In genomic region chr5:62309107-62309506, GRCh38 we compare ENCODE assay signal across 15 cellular contexts. TPM values are rescaled to one million over a fixed set of nuclear protein-coding genes. Genes with fewer than 3 reads are reported as not detected.
DNase-seq lines count a peak whose midpoint lies in the region; ATAC-seq and TF ChIP-seq lines count a peak whose summit lies in the region.
"Had no signal": no experiment of that assay in that cellular context is flagged by ENCODE, and none has a peak within 500 bp of the region (broad histone marks: within the 10 kb centered on the region; RNA-seq: fewer than 3 reads in every experiment).

No MANE protein-coding gene starts in this region.

- no TSS peak for BruUV-seq in OCI-LY7 (replicated peaks; lab: Mats Ljungman, UMichigan)

- peak overlapping the region; percentile 36 for H3K27ac Mint-ChIP-seq in stimulated activated naive CD8-positive, alpha-beta T cell treated with anti-CD3 and anti-CD28 coated beads, Interleukin-15, Interleukin-2, amounts not matched to agents 100 ng/mL and 50 ng/mL, for 24 hours
- H3K27ac Mint-ChIP-seq in brain = peak overlapping the region in 2 of 5 experiments; percentile 45 to 79

- peak overlapping the region; percentile 17; the same call in 1 of the 2 replicates for H3K4me2 ChIP-seq in OCI-LY7 (ENCODE audit: low read length)

- H3K4me3 ChIP-seq in OCI-LY7 (ENCODE audit: low read depth, low read length, poor library complexity, severe bottlenecking) (no peak overlapping the region), body of pancreas (no peak overlapping the region)
- H3K4me3 ChIP-seq: gastrocnemius medialis, lung, prostate gland had no signal

- no peaks in the 10 kb centered on the region for H3K9me2 ChIP-seq in OCI-LY7 (ENCODE audit: insufficient read depth, low read length)

- no peak for TF ChIP-seq POLR2A in body of pancreas (IDR thresholded peaks at IDR 0.05)

- H2AFZ ChIP-seq in OCI-LY7 (ENCODE audit: low read length) = no peak overlapping the region

- CTCF ChIA-PET in OCI-LY7 (lab: Charles Lee; ENCODE audit: unreplicated experiment) = interaction anchor here (0.8 kb wide), 1 partner anchor 49 kb away, joined by 3 read pairs; no protein-coding TSS in a partner anchor

- WGBS in body of pancreas, 2 donors = 82 to 86% methylated on average over 4 of the region's 4 CpGs

- H3K79me2 ChIP-seq in OCI-LY7 (ENCODE audit: insufficient read depth, low read depth, low read length) = peaks cover 79% of the 10 kb centered on the region

- peaks cover 42% of the 10 kb centered on the region for H3K4me1 ChIP-seq in OCI-LY7 (ENCODE audit: insufficient read depth, low read length, poor library complexity, severe bottlenecking)
- H3K4me1 ChIP-seq in body of pancreas = peaks cover 47% of the 10 kb centered on the region
- H3K4me1 ChIP-seq: prostate gland had no signal

- H3K9me3 ChIP-seq in OCI-LY7 (ENCODE audit: low read length) = no peaks in the 10 kb centered on the region
- no peaks in the 10 kb centered on the region for H3K9me3 ChIP-seq in body of pancreas
- H3K9me3 ChIP-seq: gastrocnemius medialis, prostate gland had no signal

- TF ChIP-seq CTCF in OCI-LY7 (conservative IDR thresholded peaks at IDR 0.05; ENCODE audit: low read length) (no peak), brain (conservative IDR thresholded peaks at IDR 0.05) (no peak), body of pancreas (IDR thresholded peaks at IDR 0.05) (no peak)

- intact Hi-C loops in OCI-LY7 (cut with micrococcal nuclease; ENCODE audit: unreplicated experiment) (loop anchor here (5.0 kb wide), 1 partner anchor 43 kb away; no protein-coding TSS in a partner anchor), body of pancreas (cut with DNase I) (no loop called here)

- peaks cover 52% of the 10 kb centered on the region for H4K20me1 ChIP-seq in OCI-LY7 (ENCODE audit: insufficient read depth, low read length)

- no peaks in the 10 kb centered on the region for H3K27me3 Mint-ChIP-seq in stimulated activated naive CD8-positive, alpha-beta T cell treated with anti-CD3 and anti-CD28 coated beads, Interleukin-15, Interleukin-2, amounts not matched to agents 100 ng/mL and 50 ng/mL, for 24 hours
- peaks cover 7% of the 10 kb centered on the region for H3K27me3 Mint-ChIP-seq in brain
- H3K27me3 Mint-ChIP-seq: naive B cell had no signal

- H3K36me3 Mint-ChIP-seq in stimulated activated naive CD8-positive, alpha-beta T cell treated with anti-CD3 and anti-CD28 coated beads, Interleukin-15, Interleukin-2, amounts not matched to agents 100 ng/mL and 50 ng/mL, for 24 hours (ENCODE audit: low read depth) = peaks cover 52% of the 10 kb centered on the region
- H3K36me3 Mint-ChIP-seq in brain = peaks cover 27% of the 10 kb centered on the region

- DNase-seq in stimulated activated naive CD8-positive, alpha-beta T cell treated with anti-CD3 and anti-CD28 coated beads, Interleukin-15, Interleukin-2, amounts not matched to agents 100 U/mL and 50 U/mL, for 24 hours = no peak
- no peak for DNase-seq in OCI-LY7 (ENCODE audit: low spot score)
- no peak for DNase-seq in body of pancreas
- no peak for DNase-seq in NCI-H146 (lab: John Stamatoyannopoulos, UW)
- DNase-seq: DMS153; gastrocnemius medialis; KBM-7; naive B cell; NCI-H1417; stimulated activated CD4-positive, alpha-beta T cell treated with anti-CD3 and anti-CD28 coated beads, Interleukin-12 subunit alpha, Interleukin-12 subunit beta, amount 100 ng/mL, for 4 hours had no signal

- ATAC-seq in stimulated activated naive CD8-positive, alpha-beta T cell treated with anti-CD3 and anti-CD28 coated beads, Interleukin-15, Interleukin-2, amounts not matched to agents 100 U/mL and 50 U/mL, for 24 hours = no peak
- no peak for ATAC-seq in body of pancreas
- ATAC-seq in HG03432 (IDR thresholded peaks at IDR 0.05; ENCODE audit: unreplicated experiment) = no peak
- ATAC-seq: gastrocnemius medialis had no signal

- H3K36me3 ChIP-seq in OCI-LY7 (ENCODE audit: insufficient read depth, low read length) (peaks cover 59% of the 10 kb centered on the region), body of pancreas (replicated peaks in 1 of 2; ENCODE audit: insufficient read depth in 1 of 2, low read depth in 2 of 2) (no peaks in the 10 kb centered on the region)
- H3K36me3 ChIP-seq: gastrocnemius medialis, prostate gland had no signal

- no peak overlapping the region for H3K27ac ChIP-seq in OCI-LY7 (ENCODE audit: low read depth, low read length, poor library complexity, severe bottlenecking)
- no peak overlapping the region for H3K27ac ChIP-seq in body of pancreas
- H3K27ac ChIP-seq: gastrocnemius medialis, prostate gland had no signal

- H3K4me1 Mint-ChIP-seq in stimulated activated naive CD8-positive, alpha-beta T cell treated with anti-CD3 and anti-CD28 coated beads, Interleukin-15, Interleukin-2, amounts not matched to agents 100 ng/mL and 50 ng/mL, for 24 hours (ENCODE audit: low read depth) = peaks cover 83% of the 10 kb centered on the region
- H3K4me1 Mint-ChIP-seq in brain = peaks cover 75% of the 10 kb centered on the region

- peak overlapping the region; percentile 30 for H3K4me3 Mint-ChIP-seq in stimulated activated naive CD8-positive, alpha-beta T cell treated with anti-CD3 and anti-CD28 coated beads, Interleukin-15, Interleukin-2, amounts not matched to agents 100 ng/mL and 50 ng/mL, for 24 hours
- peak overlapping the region in 3 of 5 experiments; percentile 25 to 66 (median 49) for H3K4me3 Mint-ChIP-seq in brain

- POLR2A ChIA-PET in OCI-LY7 (lab: Charles Lee) = interaction anchor here (0.8 to 1.6 kb wide), 8 partner anchors 10 to 95 kb away, joined by 3 to 8 read pairs (median 4); partner anchors contain the start of gene DIMT1

- H3K27me3 ChIP-seq in body of pancreas = no peaks in the 10 kb centered on the region
- H3K27me3 ChIP-seq: gastrocnemius medialis had no signal

- no peaks in the 10 kb centered on the region for H3K9me3 Mint-ChIP-seq in stimulated activated naive CD8-positive, alpha-beta T cell treated with anti-CD3 and anti-CD28 coated beads, Interleukin-15, Interleukin-2, amounts not matched to agents 100 ng/mL and 50 ng/mL, for 24 hours
- H3K9me3 Mint-ChIP-seq in brain = no peaks in the 10 kb centered on the region
- H3K9me3 Mint-ChIP-seq: naive B cell had no signal

RNA-seq across cellular contexts. Expression of gene KIF2A, which starts 3.1 kb away (rescaled TPM):
- total RNA-seq in OCI-LY7 (2014; rRNA removed; shearing (Covaris generic)) = 50.3 and 56.9 TPM in 2 replicates
- total RNA-seq in OCI-LY7 (2022) = 90.7 and 112 TPM in 2 replicates
- 22.7 TPM for polyA plus RNA-seq in brain (ENCODE audit: insufficient read depth, low read depth, low replicate concordance)
- total RNA-seq in body of pancreas = 10 to 100 TPM; 16.2 to 19.7 TPM
